Comparison of ENCODE assay signal across 6 cellular contexts in genomic region chr5:176389769-176390123, GRCh38. TPM values are rescaled to one million over a fixed set of nuclear protein-coding genes. Genes with fewer than 3 reads are reported as not detected.
DNase-seq lines count a peak whose midpoint lies in the region; FAIRE-seq and TF ChIP-seq lines count a peak whose summit lies in the region.
"Not testable (repeated sequence)": the region's sequence is repeated elsewhere in the genome, so short reads cannot be mapped to it uniquely, and the experiment has no call there.

No MANE protein-coding gene starts in this region.

- not testable (repeated sequence) for H3K4ac ChIP-seq in mesenchymal stem cell (ENCODE audit: low read depth in 1 of 2, low read length in 2 of 2)

- not testable (repeated sequence) for H3K27me3 Mint-ChIP-seq in activated naive CD4-positive, alpha-beta T cell treated with anti-CD3 and anti-CD28 coated beads for 36 hours (ENCODE audit: low read depth)

- H3K27me3 ChIP-seq in BE2C; MG63; endothelial cell of umbilical vein (ENCODE audit: control insufficient read depth in 2 of 2, insufficient read depth in 2 of 2, low read length in 2 of 2); mesenchymal stem cell (ENCODE audit: control insufficient read depth in 1 of 2, insufficient read depth in 1 of 2, low read length in 2 of 2): not testable (repeated sequence)

- H3K9me1 ChIP-seq in endothelial cell of umbilical vein (replicated peaks; ENCODE audit: control insufficient read depth, extremely low read depth, insufficient read depth, low read length): not testable (repeated sequence)

- not testable (repeated sequence) for H2AFZ ChIP-seq in endothelial cell of umbilical vein (ENCODE audit: low read depth, low read length); mesenchymal stem cell (ENCODE audit: low read depth, low read length)

- H3K4me3 ChIP-seq in BE2C (ENCODE audit: low read depth, low read length) (peak overlapping the region; percentile 100), MG63 (peak overlapping the region; percentile 95), endothelial cell of umbilical vein (replicated peaks in 1 of 3; ENCODE audit: insufficient read depth in 1 of 3, low read depth in 1 of 3, low read length in 3 of 3) (peak overlapping the region in 2 of 3 experiments; percentile 64 to 81), mesenchymal stem cell (ENCODE audit: insufficient read depth in 1 of 2, low read depth in 1 of 2, low read length in 2 of 2) (peak overlapping the region in 1 of 2 experiments; percentile 98), skin epidermis (peak overlapping the region; percentile 55 to 95 (median 69))

- not testable (repeated sequence) for H3K4me1 ChIP-seq in BE2C; mesenchymal stem cell (ENCODE audit: control insufficient read depth, insufficient read depth, low read depth, low read length)
- peaks cover 14% of the 10 kb centered on the region for H3K4me1 ChIP-seq in endothelial cell of umbilical vein (ENCODE audit: control insufficient read depth, extremely low read depth, insufficient read depth, low read length)

- not testable (repeated sequence) for H2BK5ac ChIP-seq in mesenchymal stem cell (ENCODE audit: low read depth, low read length, poor library complexity, severe bottlenecking)

- H3K14ac ChIP-seq in mesenchymal stem cell (ENCODE audit: low read length in 2 of 2): not testable (repeated sequence)

- not testable (repeated sequence) for H4K20me1 ChIP-seq in endothelial cell of umbilical vein (replicated peaks; ENCODE audit: control insufficient read depth, extremely low read depth, insufficient read depth, low read length)

- H3K23ac ChIP-seq in mesenchymal stem cell (ENCODE audit: low read length in 2 of 2): not testable (repeated sequence)

- peaks cover 47% of the 10 kb centered on the region for H3K36me3 Mint-ChIP-seq in activated naive CD4-positive, alpha-beta T cell treated with anti-CD3 and anti-CD28 coated beads for 36 hours (ENCODE audit: low read depth)

- peak overlapping the region; percentile 79 for H3K27ac ChIP-seq in endothelial cell of umbilical vein (ENCODE audit: insufficient read depth, low read depth, low read length)
- H3K27ac ChIP-seq in mesenchymal stem cell (ENCODE audit: low read length, poor library complexity, severe bottlenecking): peak overlapping the region; percentile 93
- peak overlapping the region in 20 of 21 experiments; percentile 79 to 97 (median 92) for H3K27ac ChIP-seq in skin epidermis

- TF ChIP-seq CTCF in BE2C (IDR thresholded peaks at IDR 0.05; ENCODE audit: low read depth, low read length); endothelial cell of umbilical vein (IDR thresholded peaks at IDR 0.05; ENCODE audit: extremely low read depth in 1 of 2, insufficient read depth in 1 of 2, low read depth in 1 of 2, low read length in 2 of 2): not testable (repeated sequence)

- peak overlapping the region; percentile 87 for H3K9ac ChIP-seq in endothelial cell of umbilical vein (replicated peaks; ENCODE audit: extremely low read depth, insufficient read depth, low read length)
- H3K9ac ChIP-seq in mesenchymal stem cell (ENCODE audit: low read length): peak overlapping the region; percentile 94

- not testable (repeated sequence) for H2BK15ac ChIP-seq in mesenchymal stem cell (ENCODE audit: low read depth, poor library complexity, severe bottlenecking)

- not testable (repeated sequence) for H2BK12ac ChIP-seq in mesenchymal stem cell (ENCODE audit: low read length in 2 of 2)

- CTCF ChIA-PET in activated naive CD4-positive, alpha-beta T cell treated with anti-CD3 and anti-CD28 coated beads for 36 hours (lab: Charles Lee); endothelial cell of umbilical vein (lab: Charles Lee): not testable (repeated sequence)

- H4K91ac ChIP-seq in mesenchymal stem cell (ENCODE audit: low read length): not testable (repeated sequence)

- H3K36me3 ChIP-seq in BE2C: peaks cover 62% of the 10 kb centered on the region
- peaks cover 82% of the 10 kb centered on the region for H3K36me3 ChIP-seq in MG63
- H3K36me3 ChIP-seq in endothelial cell of umbilical vein (ENCODE audit: control insufficient read depth in 2 of 2, extremely low read depth in 1 of 2, insufficient read depth in 2 of 2, low read length in 2 of 2): peaks cover 7 to 11% of the 10 kb centered on the region in 2 experiments
- peaks cover 49 to 57% of the 10 kb centered on the region in 2 experiments for H3K36me3 ChIP-seq in mesenchymal stem cell (ENCODE audit: control insufficient read depth in 1 of 2, insufficient read depth in 2 of 2, low read depth in 1 of 2, low read length in 2 of 2)

- not testable (repeated sequence) for DNase-seq in BE2C; MG63; activated naive CD4-positive, alpha-beta T cell treated with anti-CD3 and anti-CD28 coated beads for 36 hours; endothelial cell of umbilical vein (ENCODE audit: low read depth, low spot score); mesenchymal stem cell

- peak overlapping the region; percentile 51 for H2AK5ac ChIP-seq in mesenchymal stem cell (ENCODE audit: low read length, severe bottlenecking)

- peak overlapping the region; percentile 100 for H3K27ac Mint-ChIP-seq in activated naive CD4-positive, alpha-beta T cell treated with anti-CD3 and anti-CD28 coated beads for 36 hours

- not testable (repeated sequence) for BruUV-seq in endothelial cell of umbilical vein (replicated peaks; lab: Mats Ljungman, UMichigan)

- H3K4me2 ChIP-seq in endothelial cell of umbilical vein (ENCODE audit: insufficient read depth, low read length): peak overlapping the region; percentile 87
- H3K4me2 ChIP-seq in mesenchymal stem cell (ENCODE audit: low read length, poor library complexity, severe bottlenecking): peak overlapping the region; percentile 81

- H3K79me2 ChIP-seq in endothelial cell of umbilical vein (ENCODE audit: control insufficient read depth, insufficient read depth, low read length): peaks cover 34% of the 10 kb centered on the region

- TF ChIP-seq POLR2A in endothelial cell of umbilical vein (IDR thresholded peaks at IDR 0.05; ENCODE audit: low read depth, low read length): not testable (repeated sequence)

- peak overlapping the region; percentile 100 for H3K4me3 Mint-ChIP-seq in activated naive CD4-positive, alpha-beta T cell treated with anti-CD3 and anti-CD28 coated beads for 36 hours

- dilution Hi-C loops in endothelial cell of umbilical vein (cut with MboI; ENCODE audit: extremely low pct_ligation_motif_present, low sequenced_read_pairs): not testable (repeated sequence)

- H3K9me3 Mint-ChIP-seq in activated naive CD4-positive, alpha-beta T cell treated with anti-CD3 and anti-CD28 coated beads for 36 hours: not testable (repeated sequence)

- intact Hi-C loops in activated naive CD4-positive, alpha-beta T cell treated with anti-CD3 and anti-CD28 coated beads for 36 hours (cut with micrococcal nuclease): loop anchor here (1.0 to 5.0 kb wide), 4 partner anchors 27 to 1038 kb away; partner anchors contain the start of genes CLTB, GRK6, KIAA1191 and UIMC1
- intact Hi-C loops in endothelial cell of umbilical vein (cut with micrococcal nuclease): loop anchor here (1.0 to 10.0 kb wide), 2 partner anchors 27 to 1205 kb away; partner anchors contain the start of genes CLTB and TMED9

- not testable (repeated sequence) for H4K8ac ChIP-seq in mesenchymal stem cell (ENCODE audit: low read length)

- WGBS in mesenchymal stem cell: 91% methylated on average over 13 of the region's 13 CpGs

- POLR2A ChIA-PET in endothelial cell of umbilical vein (lab: Charles Lee): not testable (repeated sequence)

- not testable (repeated sequence) for H2BK120ac ChIP-seq in mesenchymal stem cell (ENCODE audit: low read depth, low read length)

- H3K9me3 ChIP-seq in BE2C; MG63; endothelial cell of umbilical vein (replicated peaks; ENCODE audit: control insufficient read depth, insufficient read depth, low read length); mesenchymal stem cell (ENCODE audit: control insufficient read depth, low read length): not testable (repeated sequence)

- peaks cover 28% of the 10 kb centered on the region for H3K79me1 ChIP-seq in mesenchymal stem cell (replicated peaks; ENCODE audit: low read length, poor library complexity, severe bottlenecking)

- FAIRE-seq in endothelial cell of umbilical vein (lab: Jason Lieb, UNC): not testable (repeated sequence)

- H3K18ac ChIP-seq in mesenchymal stem cell (ENCODE audit: low read depth in 1 of 2, low read length in 2 of 2): not testable (repeated sequence)

- H3K4me1 Mint-ChIP-seq in activated naive CD4-positive, alpha-beta T cell treated with anti-CD3 and anti-CD28 coated beads for 36 hours (ENCODE audit: low read depth): peaks cover 32% of the 10 kb centered on the region

RNA-seq across cellular contexts. Expression of gene HIGD2A, which starts 1.2 kb away (rescaled TPM):
- polyA plus RNA-seq in BE2C (2012; ENCODE audit: insufficient read depth, insufficient read length, low read depth): 243 TPM
- total RNA-seq in MG63 (2014; rRNA removed; shearing (Covaris generic); ENCODE audit: low replicate concordance): 151 and 166 TPM in 2 replicates
- total RNA-seq in activated naive CD4-positive, alpha-beta T cell treated with anti-CD3 and anti-CD28 coated beads for 36 hours: 100 to 1,000 TPM; 154 to 155 TPM
- total RNA-seq in endothelial cell of umbilical vein: 96.2 and 103 TPM in 2 replicates
- polyA plus RNA-seq in endothelial cell of umbilical vein: 210 and 294 TPM in 2 replicates
- polyA plus RNA-seq in endothelial cell of umbilical vein (2011; cell fraction: cytosol; rRNA removed): 184 and 199 TPM in 2 replicates
- 40.5 and 55.6 TPM in 2 replicates for polyA plus RNA-seq in endothelial cell of umbilical vein (2011; cell fraction: nucleus; rRNA removed)
- polyA plus RNA-seq in endothelial cell of umbilical vein (2012): 86.8 and 116 TPM in 2 replicates
- polyA minus RNA-seq in endothelial cell of umbilical vein: 54.1 and 62.4 TPM in 2 replicates
- 96.4 TPM for polyA minus RNA-seq in endothelial cell of umbilical vein (2011; cell fraction: cytosol; rRNA and poly(A)+ RNA removed)
- 17.6 and 19.1 TPM in 2 replicates for polyA minus RNA-seq in endothelial cell of umbilical vein (2011; cell fraction: nucleus; rRNA and poly(A)+ RNA removed)
- polyA plus RNA-seq in mesenchymal stem cell (2013, experiment 1 of 2): 225 TPM
- 222 TPM for polyA plus RNA-seq in mesenchymal stem cell (2013, experiment 2 of 2)

RNA-seq across cellular contexts. Expression of gene NOP16, which starts 1.3 kb away (rescaled TPM):
- polyA plus RNA-seq in BE2C (2012; ENCODE audit: insufficient read depth, insufficient read length, low read depth): 206 TPM
- total RNA-seq in MG63 (2014; rRNA removed; shearing (Covaris generic); ENCODE audit: low replicate concordance): 146 and 237 TPM in 2 replicates
- total RNA-seq in activated naive CD4-positive, alpha-beta T cell treated with anti-CD3 and anti-CD28 coated beads for 36 hours: 10 to 100 TPM; 42.1 to 43.1 TPM
- total RNA-seq in endothelial cell of umbilical vein: 47.4 and 51.6 TPM in 2 replicates
- 31.1 and 41.1 TPM in 2 replicates for polyA plus RNA-seq in endothelial cell of umbilical vein
- polyA plus RNA-seq in endothelial cell of umbilical vein (2011; cell fraction: cytosol; rRNA removed): 58.5 and 68.0 TPM in 2 replicates
- 53.7 and 60.0 TPM in 2 replicates for polyA plus RNA-seq in endothelial cell of umbilical vein (2011; cell fraction: nucleus; rRNA removed)
- polyA plus RNA-seq in endothelial cell of umbilical vein (2012): 46.9 and 65.5 TPM in 2 replicates
- 15.0 and 20.5 TPM in 2 replicates for polyA minus RNA-seq in endothelial cell of umbilical vein
- polyA minus RNA-seq in endothelial cell of umbilical vein (2011; cell fraction: cytosol; rRNA and poly(A)+ RNA removed): 36.2 TPM
- polyA minus RNA-seq in endothelial cell of umbilical vein (2011; cell fraction: nucleus; rRNA and poly(A)+ RNA removed): 12.4 and 19.0 TPM in 2 replicates
- 17.4 TPM for polyA plus RNA-seq in mesenchymal stem cell (2013, experiment 1 of 2)
- 18.6 TPM for polyA plus RNA-seq in mesenchymal stem cell (2013, experiment 2 of 2)

RNA-seq across cellular contexts. Expression of gene ARL10, which starts 24.5 kb away (rescaled TPM):
- 10.4 TPM for polyA plus RNA-seq in BE2C (2012; ENCODE audit: insufficient read depth, insufficient read length, low read depth)
- total RNA-seq in MG63 (2014; rRNA removed; shearing (Covaris generic); ENCODE audit: low replicate concordance): 0.20 and 0.33 TPM in 2 replicates
- 1 to 10 TPM; 3.9 to 5.1 TPM for total RNA-seq in activated naive CD4-positive, alpha-beta T cell treated with anti-CD3 and anti-CD28 coated beads for 36 hours
- total RNA-seq in endothelial cell of umbilical vein: 16.5 and 20.7 TPM in 2 replicates
- 5.0 and 7.7 TPM in 2 replicates for polyA plus RNA-seq in endothelial cell of umbilical vein
- polyA plus RNA-seq in endothelial cell of umbilical vein (2011; cell fraction: cytosol; rRNA removed): 4.6 and 4.8 TPM in 2 replicates
- 19.8 and 24.1 TPM in 2 replicates for polyA plus RNA-seq in endothelial cell of umbilical vein (2011; cell fraction: nucleus; rRNA removed)
- 6.6 and 7.0 TPM in 2 replicates for polyA plus RNA-seq in endothelial cell of umbilical vein (2012)
- 13.6 and 14.1 TPM in 2 replicates for polyA minus RNA-seq in endothelial cell of umbilical vein
- polyA minus RNA-seq in endothelial cell of umbilical vein (2011; cell fraction: cytosol; rRNA and poly(A)+ RNA removed): not detected
- 11.2 and 22.0 TPM in 2 replicates for polyA minus RNA-seq in endothelial cell of umbilical vein (2011; cell fraction: nucleus; rRNA and poly(A)+ RNA removed)
- polyA plus RNA-seq in mesenchymal stem cell (2013, experiment 1 of 2): 4.8 TPM
- 4.6 TPM for polyA plus RNA-seq in mesenchymal stem cell (2013, experiment 2 of 2)

RNA-seq across cellular contexts. Expression of gene CLTB, which starts 26.6 kb away (rescaled TPM):
- polyA plus RNA-seq in BE2C (2012; ENCODE audit: insufficient read depth, insufficient read length, low read depth): 264 TPM
- 281 and 342 TPM in 2 replicates for total RNA-seq in MG63 (2014; rRNA removed; shearing (Covaris generic); ENCODE audit: low replicate concordance)
- 10 to 100 TPM; 51.1 to 53.9 TPM for total RNA-seq in activated naive CD4-positive, alpha-beta T cell treated with anti-CD3 and anti-CD28 coated beads for 36 hours
- 73.2 and 108 TPM in 2 replicates for total RNA-seq in endothelial cell of umbilical vein
- polyA plus RNA-seq in endothelial cell of umbilical vein: 111 and 126 TPM in 2 replicates
- 78.8 and 83.8 TPM in 2 replicates for polyA plus RNA-seq in endothelial cell of umbilical vein (2011; cell fraction: cytosol; rRNA removed)
- 54.4 and 58.7 TPM in 2 replicates for polyA plus RNA-seq in endothelial cell of umbilical vein (2011; cell fraction: nucleus; rRNA removed)
- 85.8 and 109 TPM in 2 replicates for polyA plus RNA-seq in endothelial cell of umbilical vein (2012)
- 28.8 and 30.4 TPM in 2 replicates for polyA minus RNA-seq in endothelial cell of umbilical vein
- polyA minus RNA-seq in endothelial cell of umbilical vein (2011; cell fraction: cytosol; rRNA and poly(A)+ RNA removed): 58.2 TPM
- polyA minus RNA-seq in endothelial cell of umbilical vein (2011; cell fraction: nucleus; rRNA and poly(A)+ RNA removed): 11.3 and 17.1 TPM in 2 replicates
- 85.7 TPM for polyA plus RNA-seq in mesenchymal stem cell (2013, experiment 1 of 2)
- 88.1 TPM for polyA plus RNA-seq in mesenchymal stem cell (2013, experiment 2 of 2)

RNA-seq across cellular contexts. Expression of gene KIAA1191, which starts 28.2 kb away (rescaled TPM):
- polyA plus RNA-seq in BE2C (2012; ENCODE audit: insufficient read depth, insufficient read length, low read depth): 88.9 TPM
- 120 and 132 TPM in 2 replicates for total RNA-seq in MG63 (2014; rRNA removed; shearing (Covaris generic); ENCODE audit: low replicate concordance)
- 10 to 100 TPM; 33.5 to 33.7 TPM for total RNA-seq in activated naive CD4-positive, alpha-beta T cell treated with anti-CD3 and anti-CD28 coated beads for 36 hours
- 116 and 119 TPM in 2 replicates for total RNA-seq in endothelial cell of umbilical vein
- 114 TPM in 2 replicates for polyA plus RNA-seq in endothelial cell of umbilical vein
- 135 and 136 TPM in 2 replicates for polyA plus RNA-seq in endothelial cell of umbilical vein (2011; cell fraction: cytosol; rRNA removed)
- polyA plus RNA-seq in endothelial cell of umbilical vein (2011; cell fraction: nucleus; rRNA removed): 57.5 and 66.0 TPM in 2 replicates
- 91.7 and 92.5 TPM in 2 replicates for polyA plus RNA-seq in endothelial cell of umbilical vein (2012)
- 156 and 164 TPM in 2 replicates for polyA minus RNA-seq in endothelial cell of umbilical vein
- polyA minus RNA-seq in endothelial cell of umbilical vein (2011; cell fraction: cytosol; rRNA and poly(A)+ RNA removed): 33.1 TPM
- 35.4 and 43.8 TPM in 2 replicates for polyA minus RNA-seq in endothelial cell of umbilical vein (2011; cell fraction: nucleus; rRNA and poly(A)+ RNA removed)
- polyA plus RNA-seq in mesenchymal stem cell (2013, experiment 1 of 2): 91.6 TPM
- 88.4 TPM for polyA plus RNA-seq in mesenchymal stem cell (2013, experiment 2 of 2)
